1 cellular context compared by ENCODE assay signal in the genomic region with DNA sequence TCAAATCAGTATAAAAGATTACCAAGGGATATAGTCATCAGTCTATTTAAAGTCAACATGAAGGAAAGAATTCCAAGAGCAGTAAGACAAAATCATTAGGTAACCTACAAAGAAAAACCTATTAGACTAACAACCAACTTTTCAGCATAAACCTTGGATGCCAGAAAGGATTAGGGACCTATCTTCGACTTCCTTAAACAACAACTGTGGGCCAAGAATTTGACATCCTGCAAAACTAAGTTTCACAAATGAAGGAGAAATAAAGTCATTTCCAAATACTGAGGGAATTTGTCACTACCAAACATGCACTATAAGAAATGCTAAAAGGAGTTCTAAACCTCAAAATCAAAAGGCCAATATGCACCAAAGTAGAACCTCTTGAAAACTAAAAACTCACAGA.
A peak's percentile ranks its signal among the peaks of the same experiment; 100 is the strongest.
TF ChIP-seq lines count a peak whose summit lies in the region.

No MANE protein-coding gene starts in this region.

TF ChIP-seq in H1, 55 proteins besides CTCF, POLR2A, EP300 and RAD21 (continued from another document):
- TF ChIP-seq, protein P1, sequence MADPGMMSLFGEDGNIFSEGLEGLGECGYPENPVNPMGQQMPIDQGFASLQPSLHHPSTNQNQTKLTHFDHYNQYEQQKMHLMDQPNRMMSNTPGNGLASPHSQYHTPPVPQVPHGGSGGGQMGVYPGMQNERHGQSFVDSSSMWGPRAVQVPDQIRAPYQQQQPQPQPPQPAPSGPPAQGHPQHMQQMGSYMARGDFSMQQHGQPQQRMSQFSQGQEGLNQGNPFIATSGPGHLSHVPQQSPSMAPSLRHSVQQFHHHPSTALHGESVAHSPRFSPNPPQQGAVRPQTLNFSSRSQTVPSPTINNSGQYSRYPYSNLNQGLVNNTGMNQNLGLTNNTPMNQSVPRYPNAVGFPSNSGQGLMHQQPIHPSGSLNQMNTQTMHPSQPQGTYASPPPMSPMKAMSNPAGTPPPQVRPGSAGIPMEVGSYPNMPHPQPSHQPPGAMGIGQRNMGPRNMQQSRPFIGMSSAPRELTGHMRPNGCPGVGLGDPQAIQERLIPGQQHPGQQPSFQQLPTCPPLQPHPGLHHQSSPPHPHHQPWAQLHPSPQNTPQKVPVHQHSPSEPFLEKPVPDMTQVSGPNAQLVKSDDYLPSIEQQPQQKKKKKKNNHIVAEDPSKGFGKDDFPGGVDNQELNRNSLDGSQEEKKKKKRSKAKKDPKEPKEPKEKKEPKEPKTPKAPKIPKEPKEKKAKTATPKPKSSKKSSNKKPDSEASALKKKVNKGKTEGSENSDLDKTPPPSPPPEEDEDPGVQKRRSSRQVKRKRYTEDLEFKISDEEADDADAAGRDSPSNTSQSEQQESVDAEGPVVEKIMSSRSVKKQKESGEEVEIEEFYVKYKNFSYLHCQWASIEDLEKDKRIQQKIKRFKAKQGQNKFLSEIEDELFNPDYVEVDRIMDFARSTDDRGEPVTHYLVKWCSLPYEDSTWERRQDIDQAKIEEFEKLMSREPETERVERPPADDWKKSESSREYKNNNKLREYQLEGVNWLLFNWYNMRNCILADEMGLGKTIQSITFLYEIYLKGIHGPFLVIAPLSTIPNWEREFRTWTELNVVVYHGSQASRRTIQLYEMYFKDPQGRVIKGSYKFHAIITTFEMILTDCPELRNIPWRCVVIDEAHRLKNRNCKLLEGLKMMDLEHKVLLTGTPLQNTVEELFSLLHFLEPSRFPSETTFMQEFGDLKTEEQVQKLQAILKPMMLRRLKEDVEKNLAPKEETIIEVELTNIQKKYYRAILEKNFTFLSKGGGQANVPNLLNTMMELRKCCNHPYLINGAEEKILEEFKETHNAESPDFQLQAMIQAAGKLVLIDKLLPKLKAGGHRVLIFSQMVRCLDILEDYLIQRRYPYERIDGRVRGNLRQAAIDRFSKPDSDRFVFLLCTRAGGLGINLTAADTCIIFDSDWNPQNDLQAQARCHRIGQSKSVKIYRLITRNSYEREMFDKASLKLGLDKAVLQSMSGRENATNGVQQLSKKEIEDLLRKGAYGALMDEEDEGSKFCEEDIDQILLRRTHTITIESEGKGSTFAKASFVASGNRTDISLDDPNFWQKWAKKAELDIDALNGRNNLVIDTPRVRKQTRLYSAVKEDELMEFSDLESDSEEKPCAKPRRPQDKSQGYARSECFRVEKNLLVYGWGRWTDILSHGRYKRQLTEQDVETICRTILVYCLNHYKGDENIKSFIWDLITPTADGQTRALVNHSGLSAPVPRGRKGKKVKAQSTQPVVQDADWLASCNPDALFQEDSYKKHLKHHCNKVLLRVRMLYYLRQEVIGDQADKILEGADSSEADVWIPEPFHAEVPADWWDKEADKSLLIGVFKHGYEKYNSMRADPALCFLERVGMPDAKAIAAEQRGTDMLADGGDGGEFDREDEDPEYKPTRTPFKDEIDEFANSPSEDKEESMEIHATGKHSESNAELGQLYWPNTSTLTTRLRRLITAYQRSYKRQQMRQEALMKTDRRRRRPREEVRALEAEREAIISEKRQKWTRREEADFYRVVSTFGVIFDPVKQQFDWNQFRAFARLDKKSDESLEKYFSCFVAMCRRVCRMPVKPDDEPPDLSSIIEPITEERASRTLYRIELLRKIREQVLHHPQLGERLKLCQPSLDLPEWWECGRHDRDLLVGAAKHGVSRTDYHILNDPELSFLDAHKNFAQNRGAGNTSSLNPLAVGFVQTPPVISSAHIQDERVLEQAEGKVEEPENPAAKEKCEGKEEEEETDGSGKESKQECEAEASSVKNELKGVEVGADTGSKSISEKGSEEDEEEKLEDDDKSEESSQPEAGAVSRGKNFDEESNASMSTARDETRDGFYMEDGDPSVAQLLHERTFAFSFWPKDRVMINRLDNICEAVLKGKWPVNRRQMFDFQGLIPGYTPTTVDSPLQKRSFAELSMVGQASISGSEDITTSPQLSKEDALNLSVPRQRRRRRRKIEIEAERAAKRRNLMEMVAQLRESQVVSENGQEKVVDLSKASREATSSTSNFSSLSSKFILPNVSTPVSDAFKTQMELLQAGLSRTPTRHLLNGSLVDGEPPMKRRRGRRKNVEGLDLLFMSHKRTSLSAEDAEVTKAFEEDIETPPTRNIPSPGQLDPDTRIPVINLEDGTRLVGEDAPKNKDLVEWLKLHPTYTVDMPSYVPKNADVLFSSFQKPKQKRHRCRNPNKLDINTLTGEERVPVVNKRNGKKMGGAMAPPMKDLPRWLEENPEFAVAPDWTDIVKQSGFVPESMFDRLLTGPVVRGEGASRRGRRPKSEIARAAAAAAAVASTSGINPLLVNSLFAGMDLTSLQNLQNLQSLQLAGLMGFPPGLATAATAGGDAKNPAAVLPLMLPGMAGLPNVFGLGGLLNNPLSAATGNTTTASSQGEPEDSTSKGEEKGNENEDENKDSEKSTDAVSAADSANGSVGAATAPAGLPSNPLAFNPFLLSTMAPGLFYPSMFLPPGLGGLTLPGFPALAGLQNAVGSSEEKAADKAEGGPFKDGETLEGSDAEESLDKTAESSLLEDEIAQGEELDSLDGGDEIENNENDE (IDR thresholded peaks at IDR 0.05; ENCODE audit: insufficient replicate concordance, low read length) = peak; percentile 55
